In the genomic region with DNA sequence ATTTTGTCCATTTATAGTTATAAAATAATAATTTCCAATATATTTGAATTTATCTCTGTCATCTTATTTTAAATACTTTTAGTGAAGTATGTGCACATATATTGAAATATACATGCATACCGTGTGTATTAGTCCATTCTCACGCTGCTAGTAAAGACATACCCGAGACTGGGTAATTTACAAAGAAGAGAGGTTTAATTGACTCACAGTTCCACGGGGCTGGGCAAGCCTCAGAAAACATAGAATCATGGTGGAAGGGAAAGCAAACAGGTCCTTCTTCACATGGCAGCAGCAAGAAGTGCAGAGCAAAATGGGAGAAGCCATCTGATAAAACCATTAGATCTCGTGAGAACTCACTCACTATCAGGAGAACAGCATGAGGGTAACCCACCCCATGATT, we compare ENCODE assay signal across 27 cellular contexts. TPM values are rescaled to one million over a fixed set of nuclear protein-coding genes. Genes with fewer than 3 reads are reported as not detected.
DNase-seq lines count a peak whose midpoint lies in the region; ATAC-seq, FAIRE-seq and TF ChIP-seq lines count a peak whose summit lies in the region.
"Had no signal": no experiment of that assay in that cellular context is flagged by ENCODE, and none has a peak within 500 bp of the region (broad histone marks: within the 10 kb centered on the region; RNA-seq: fewer than 3 reads in every experiment).

No MANE protein-coding gene starts in this region.

- H3K4me2 ChIP-seq in GM12878 (ENCODE audit: control insufficient read depth, insufficient read depth): no peak overlapping the region
- H3K4me2 ChIP-seq: BLaER1 had no signal

- H4K20me1 ChIP-seq in GM12878 (ENCODE audit: control insufficient read depth, insufficient read depth): no peaks in the 10 kb centered on the region
- H4K20me1 ChIP-seq: BLaER1 had no signal

- H3K27ac Mint-ChIP-seq in naive thymus-derived CD8-positive, alpha-beta T cell: no peak overlapping the region
- no peak overlapping the region for H3K27ac Mint-ChIP-seq in mesothelial cell of epicardium
- H3K27ac Mint-ChIP-seq: CD14-positive monocyte; CD4-positive, alpha-beta memory T cell; CD4-positive, CD25-positive, alpha-beta regulatory T cell; CD8-positive, alpha-beta memory T cell had no signal

- RAD21 ChIA-PET in GM12878 (lab: Charles Lee; ENCODE audit: unreplicated experiment): no interaction called here

- peaks cover 33% of the 10 kb centered on the region for H3K4me1 ChIP-seq in GM12878 (ENCODE audit: control insufficient read depth, insufficient read depth, low read length)
- no peaks in the 10 kb centered on the region for H3K4me1 ChIP-seq in stomach
- H3K4me1 ChIP-seq: BE2C, BLaER1 had no signal

- TF ChIP-seq POLR2A in GM12891 (IDR thresholded peaks at IDR 0.05; ENCODE audit: low read depth, low read length) (no peak), GM12878 (IDR thresholded peaks at IDR 0.05; ENCODE audit: low read depth, low read length) (no peak), stomach (IDR thresholded peaks at IDR 0.05) (no peak)

- H3K9ac ChIP-seq in GM12878 (ENCODE audit: control insufficient read depth, insufficient read depth, low read length): no peak overlapping the region
- H3K9ac ChIP-seq: BLaER1 had no signal

- peaks cover 2% of the 10 kb centered on the region for H3K79me2 ChIP-seq in GM12878 (ENCODE audit: control insufficient read depth, insufficient read depth, low read length)

- no peak for TF ChIP-seq RAD21 in GM12878 (IDR thresholded peaks at IDR 0.05; ENCODE audit: insufficient read depth, low read depth, low read length)

- no peak for TF ChIP-seq CTCF in GM12878 (IDR thresholded peaks at IDR 0.05 in 2 of 3, conservative IDR thresholded peaks at IDR 0.05 in 1 of 3; ENCODE audit: control insufficient read depth in 2 of 3, extremely low read depth in 1 of 3, insufficient read depth in 1 of 3, low read depth in 3 of 3, low read length in 3 of 3)
- no peak for TF ChIP-seq CTCF in stomach (IDR thresholded peaks at IDR 0.05)
- no peak for TF ChIP-seq CTCF in mesothelial cell of epicardium (IDR thresholded peaks at IDR 0.05; ENCODE audit: unreplicated experiment)

- 66% methylated on average over 5 of the region's 5 CpGs for WGBS in GM12878 (ENCODE audit: insufficient coverage, insufficient replicate concordance, low lambda C conversion rate, missing lambda C conversion rate)
- 78 to 86% (median 80%) methylated on average over 5 of the region's 5 CpGs for WGBS in stomach, 5 donors

- in situ Hi-C loops in GM12878 (cut with MboI): no loop called here

- H3K4me3 Mint-ChIP-seq in naive thymus-derived CD8-positive, alpha-beta T cell: no peak overlapping the region
- H3K4me3 Mint-ChIP-seq in mesothelial cell of epicardium: no peak overlapping the region
- H3K4me3 Mint-ChIP-seq: CD4-positive, alpha-beta memory T cell; CD4-positive, CD25-positive, alpha-beta regulatory T cell had no signal

- ATAC-seq in GM12878: no peak
- ATAC-seq in naive thymus-derived CD8-positive, alpha-beta T cell: no peak

- CTCF ChIA-PET in GM12878 (lab: Yijun Ruan, JAX): no interaction called here

- no peaks in the 10 kb centered on the region for H3K27me3 ChIP-seq in GM12878 (replicated peaks in 1 of 2; ENCODE audit: control insufficient read depth in 2 of 2, insufficient read depth in 2 of 2, low read length in 1 of 2)
- peaks cover 0 to 20% (median 0%) of the 10 kb centered on the region in 3 donors for H3K27me3 ChIP-seq in stomach
- H3K27me3 ChIP-seq: BE2C, BLaER1 had no signal

- intact Hi-C loops in GM12878 (cut with micrococcal nuclease; ENCODE audit: unreplicated experiment): no loop called here
- intact Hi-C loops in stomach (cut with DNase I; ENCODE audit: low total_unique reads): no loop called here

- H3K9me3 ChIP-seq in GM12878 (replicated peaks; ENCODE audit: control insufficient read depth, insufficient read depth, low read length) (no peaks in the 10 kb centered on the region; the same call in 2 of the 3 replicates), stomach (no peaks in the 10 kb centered on the region)
- H3K9me3 ChIP-seq: BE2C, BLaER1 had no signal

- no peak overlapping the region for H2AFZ ChIP-seq in GM12878 (ENCODE audit: control insufficient read depth, low read depth, low read length)

- peaks cover 1 to 26% (median 14%) of the 10 kb centered on the region in 5 donors for H3K27me3 Mint-ChIP-seq in naive thymus-derived CD8-positive, alpha-beta T cell
- H3K27me3 Mint-ChIP-seq in mesothelial cell of epicardium (ENCODE audit: low read depth): peaks cover 47% of the 10 kb centered on the region

- no peak for TF ChIP-seq EP300 in GM12878 (IDR thresholded peaks at IDR 0.05; ENCODE audit: borderline replicate concordance in 1 of 2, control insufficient read depth in 1 of 2, low read depth in 2 of 2, low read length in 2 of 2)
- TF ChIP-seq EP300 in stomach (IDR thresholded peaks at IDR 0.05): no peak

- H3K27ac ChIP-seq in GM12878 (ENCODE audit: control insufficient read depth, insufficient read depth): peak overlapping the region; percentile 13; the same call in 1 of the 2 replicates
- no peak overlapping the region for H3K27ac ChIP-seq in stomach
- H3K27ac ChIP-seq: BLaER1 had no signal

- POLR2A ChIA-PET in GM12878 (lab: Charles Lee): no interaction called here
- POLR2A ChIA-PET in naive thymus-derived CD8-positive, alpha-beta T cell (lab: Charles Lee): no interaction called here

- H3K4me1 Mint-ChIP-seq in naive thymus-derived CD8-positive, alpha-beta T cell: peaks cover 0 to 10% (median 0%) of the 10 kb centered on the region in 4 donors
- peaks cover 6% of the 10 kb centered on the region for H3K4me1 Mint-ChIP-seq in mesothelial cell of epicardium
- H3K4me1 Mint-ChIP-seq: CD4-positive, CD25-positive, alpha-beta regulatory T cell; CD8-positive, alpha-beta memory T cell had no signal

- peak; percentile 9 for FAIRE-seq in GM12891 (lab: Jason Lieb, UNC)
- no peak for FAIRE-seq in GM12878 (lab: Jason Lieb, UNC)
- FAIRE-seq: A204.1 had no signal

- DNase-seq in GM12891 (ENCODE audit: insufficient read length, low spot score) (no peak), GM12878 (ENCODE audit: low read depth, low spot score) (no peak), stomach (no peak), mesothelial cell of epicardium (ENCODE audit: low spot score in 2 of 2, unreplicated experiment in 2 of 2) (no peak)
- no peak for DNase-seq in naive thymus-derived CD8-positive, alpha-beta T cell
- DNase-seq: 8988T; ACHN; BE2C; C1 segment of cervical spinal cord; CD4-positive, alpha-beta memory T cell; CD4-positive, CD25-positive, alpha-beta regulatory T cell; CD8-positive, alpha-beta memory T cell; COR-L47; DMS 273 treated with DMSO at 0.1 percent for 48 hours; DMS153; DMS53; DMS79; DND-41; EL; GDM1 had no signal

- H3K36me3 Mint-ChIP-seq in naive thymus-derived CD8-positive, alpha-beta T cell: no peaks in the 10 kb centered on the region
- H3K36me3 Mint-ChIP-seq in mesothelial cell of epicardium: no peaks in the 10 kb centered on the region
- H3K36me3 Mint-ChIP-seq: CD14-positive monocyte; CD4-positive, alpha-beta memory T cell; CD4-positive, CD25-positive, alpha-beta regulatory T cell; CD8-positive, alpha-beta memory T cell had no signal

- H3K4me3 ChIP-seq in GM12878: no peak overlapping the region
- no peak overlapping the region for H3K4me3 ChIP-seq in stomach
- H3K4me3 ChIP-seq: BLaER1 had no signal

- H3K36me3 ChIP-seq in GM12878 (ENCODE audit: control insufficient read depth in 2 of 2, insufficient read depth in 2 of 2, low read length in 1 of 2) (no peaks in the 10 kb centered on the region; a peak in 1 of 4 replicates), stomach (no peaks in the 10 kb centered on the region)
- H3K36me3 ChIP-seq: BE2C, BLaER1 had no signal

- BruUV-seq in GM12878 (replicated peaks; lab: Mats Ljungman, UMichigan): no TSS peak

- H3K9me3 Mint-ChIP-seq in naive thymus-derived CD8-positive, alpha-beta T cell: no peaks in the 10 kb centered on the region
- no peaks in the 10 kb centered on the region for H3K9me3 Mint-ChIP-seq in mesothelial cell of epicardium
- H3K9me3 Mint-ChIP-seq: CD4-positive, CD25-positive, alpha-beta regulatory T cell; CD8-positive, alpha-beta memory T cell had no signal

- SMC1A ChIA-PET in GM12878 (lab: Charles Lee; ENCODE audit: uncharacterized antibody, unreplicated experiment): no interaction called here

RNA-seq across cellular contexts. Expression of a gene that starts 37.6 kb away (rescaled TPM):
- polyA plus RNA-seq in GM12891 (2012; ENCODE audit: low read depth, missing spikeins): 24.9 TPM
- total RNA-seq in GM12878 (2013; cell fraction: nucleolus; rRNA removed): 1.3 and 1.4 TPM in 2 replicates
- total RNA-seq in GM12878 (2014; rRNA removed): 2.8 and 2.9 TPM in 2 replicates
- total RNA-seq in GM12878 (2014; rRNA removed; fragmentation: Illumina TruSeq; extraction: Trizol): 1.9 and 2.5 TPM in 2 replicates
- 2.3 and 2.8 TPM in 2 replicates for total RNA-seq in GM12878 (2021)
- 2.5 TPM for polyA plus RNA-seq in GM12878 (2011; ENCODE audit: low read depth)
- 0.05 and 0.06 TPM in 2 replicates for polyA plus RNA-seq in GM12878 (2011; rRNA removed)
- polyA plus RNA-seq in GM12878 (2011; cell fraction: cytosol; rRNA removed): 0.03 and 0.08 TPM in 2 replicates
- not detected in 2 replicates for polyA plus RNA-seq in GM12878 (2011; cell fraction: nucleus; rRNA removed)
- polyA plus RNA-seq in GM12878 (2012): 2.0 and 3.2 TPM in 2 replicates
- polyA plus RNA-seq in GM12878 (2014; fragmentation: Illumina TruSeq; extraction: Trizol): 2.5 and 4.0 TPM in 2 replicates
- 1 to 10 TPM; 1.8 to 3.1 TPM for polyA plus RNA-seq in GM12878 (2014; fragmentation: Nextera tagmentation; extraction: Ambion mirVana)
- 2.8 and 3.1 TPM in 2 replicates for polyA plus RNA-seq in GM12878 (2014; rRNA removed)
- polyA plus RNA-seq in GM12878 (2016; fragmentation: Nextera tagmentation; extraction: Ambion mirVana): 1 to 10 TPM in 1 of 2 experiments, under 1 TPM in 1; 0.53 to 1.1 TPM
- 0.10 TPM in 1 of 2 replicates, not detected in the other for polyA minus RNA-seq in GM12878 (2011; rRNA and poly(A)+ RNA removed)
- not detected in 2 replicates for polyA minus RNA-seq in GM12878 (2011; cell fraction: cytosol; rRNA and poly(A)+ RNA removed)
- polyA minus RNA-seq in GM12878 (2011; cell fraction: nucleus; rRNA and poly(A)+ RNA removed): 0.19 TPM in 1 of 2 replicates, not detected in the other
- total RNA-seq in naive thymus-derived CD8-positive, alpha-beta T cell: not detected
- not detected for polyA plus RNA-seq in naive thymus-derived CD8-positive, alpha-beta T cell
- total RNA-seq in stomach: 1 to 10 TPM in 1 of 5 donors, not detected in 4; 1.4 TPM
- polyA plus RNA-seq in stomach: under 1 TPM; 0.35 to 0.62 (median 0.46) TPM
- not detected in 3 replicates for total RNA-seq in mesothelial cell of epicardium
- total RNA-seq: A673; CD4-positive, CD25-positive, alpha-beta regulatory T cell; CD8-positive, alpha-beta memory T cell; Daoy; G401 had no signal
- polyA plus RNA-seq: AG04450; CD4-positive, alpha-beta memory T cell; CD4-positive, CD25-positive, alpha-beta regulatory T cell; CD8-positive, alpha-beta memory T cell had no signal

RNA-seq across cellular contexts. Expression of a gene that starts 39.6 kb away (rescaled TPM):
- polyA plus RNA-seq in GM12891 (2012; ENCODE audit: low read depth, missing spikeins): 0.13 TPM
- total RNA-seq in GM12878 (2013; cell fraction: nucleolus; rRNA removed): not detected in 2 replicates
- total RNA-seq in GM12878 (2014; rRNA removed) (not detected in 2 replicates), GM12878 (2014; rRNA removed; fragmentation: Illumina TruSeq; extraction: Trizol) (not detected in 2 replicates), GM12878 (2021) (0.13 TPM in 1 of 2 replicates, not detected in the other), stomach (not detected), mesothelial cell of epicardium (not detected in 3 replicates)
- polyA plus RNA-seq in GM12878 (2011; ENCODE audit: low read depth): not detected
- polyA plus RNA-seq in GM12878 (2011; rRNA removed) (not detected in 2 replicates), GM12878 (2014; fragmentation: Illumina TruSeq; extraction: Trizol) (not detected in 2 replicates), GM12878 (2014; fragmentation: Nextera tagmentation; extraction: Ambion mirVana) (not detected), GM12878 (2014; rRNA removed) (not detected in 2 replicates), GM12878 (2016; fragmentation: Nextera tagmentation; extraction: Ambion mirVana) (not detected), stomach (under 1 TPM in 1 of 3 donors, not detected in 2; 0.19 TPM)
- polyA plus RNA-seq in GM12878 (2011; cell fraction: cytosol; rRNA removed): not detected in 2 replicates
- 0.10 TPM in 1 of 2 replicates, not detected in the other for polyA plus RNA-seq in GM12878 (2011; cell fraction: nucleus; rRNA removed)
- 0.25 TPM in 1 of 2 replicates, not detected in the other for polyA plus RNA-seq in GM12878 (2012)
- not detected in 2 replicates for polyA minus RNA-seq in GM12878 (2011; rRNA and poly(A)+ RNA removed)
- polyA minus RNA-seq in GM12878 (2011; cell fraction: cytosol; rRNA and poly(A)+ RNA removed): not detected in 2 replicates
- polyA minus RNA-seq in GM12878 (2011; cell fraction: nucleus; rRNA and poly(A)+ RNA removed): not detected in 2 replicates
- total RNA-seq in naive thymus-derived CD8-positive, alpha-beta T cell: not detected
- polyA plus RNA-seq in naive thymus-derived CD8-positive, alpha-beta T cell: not detected
- total RNA-seq: A673; CD4-positive, alpha-beta memory T cell; CD4-positive, CD25-positive, alpha-beta regulatory T cell; CD8-positive, alpha-beta memory T cell; Daoy; G401 had no signal
- polyA plus RNA-seq: AG04450; CD4-positive, alpha-beta memory T cell; CD4-positive, CD25-positive, alpha-beta regulatory T cell; CD8-positive, alpha-beta memory T cell had no signal

RNA-seq across cellular contexts. Expression of a gene that starts 52.2 kb away (rescaled TPM):
- 0.18 TPM for polyA plus RNA-seq in GM12891 (2012; ENCODE audit: low read depth, missing spikeins)
- 0.42 and 0.44 TPM in 2 replicates for total RNA-seq in GM12878 (2013; cell fraction: nucleolus; rRNA removed)
- total RNA-seq in GM12878 (2014; rRNA removed): not detected in 2 replicates
- not detected in 2 replicates for total RNA-seq in GM12878 (2014; rRNA removed; fragmentation: Illumina TruSeq; extraction: Trizol)
- 0.18 TPM in 1 of 2 replicates, not detected in the other for total RNA-seq in GM12878 (2021)
- not detected for polyA plus RNA-seq in GM12878 (2011; ENCODE audit: low read depth)
- not detected in 2 replicates for polyA plus RNA-seq in GM12878 (2011; rRNA removed)
- polyA plus RNA-seq in GM12878 (2011; cell fraction: cytosol; rRNA removed): not detected in 2 replicates
- 0.12 and 0.36 TPM in 2 replicates for polyA plus RNA-seq in GM12878 (2011; cell fraction: nucleus; rRNA removed)
- polyA plus RNA-seq in GM12878 (2012): 0.15 TPM in 1 of 2 replicates, not detected in the other
- polyA plus RNA-seq in GM12878 (2014; fragmentation: Illumina TruSeq; extraction: Trizol): 0.15 TPM in 1 of 2 replicates, not detected in the other
- polyA plus RNA-seq in GM12878 (2014; fragmentation: Nextera tagmentation; extraction: Ambion mirVana): not detected
- not detected in 2 replicates for polyA plus RNA-seq in GM12878 (2014; rRNA removed)
- polyA plus RNA-seq in GM12878 (2016; fragmentation: Nextera tagmentation; extraction: Ambion mirVana): not detected
- polyA minus RNA-seq in GM12878 (2011; rRNA and poly(A)+ RNA removed): not detected in 2 replicates
- not detected in 2 replicates for polyA minus RNA-seq in GM12878 (2011; cell fraction: cytosol; rRNA and poly(A)+ RNA removed)
- not detected in 2 replicates for polyA minus RNA-seq in GM12878 (2011; cell fraction: nucleus; rRNA and poly(A)+ RNA removed)
- not detected for total RNA-seq in naive thymus-derived CD8-positive, alpha-beta T cell
- not detected for polyA plus RNA-seq in naive thymus-derived CD8-positive, alpha-beta T cell
- not detected for total RNA-seq in stomach
- under 1 TPM in 2 of 3 donors, not detected in 1; 0.30 to 0.56 TPM for polyA plus RNA-seq in stomach
- 0.27 to 0.31 TPM in 2 of 3 replicates, not detected in the other for total RNA-seq in mesothelial cell of epicardium
- total RNA-seq: CD4-positive, alpha-beta memory T cell; CD8-positive, alpha-beta memory T cell; Daoy; G401 had no signal
- polyA plus RNA-seq: AG04450; CD4-positive, alpha-beta memory T cell; CD8-positive, alpha-beta memory T cell had no signal
